9 cellular contexts compared by ENCODE assay signal in genomic region chr9:128523199-128523925, GRCh38. TPM values are rescaled to one million over a fixed set of nuclear protein-coding genes. Genes with fewer than 3 reads are reported as not detected.
DNase-seq lines count a peak whose midpoint lies in the region; ATAC-seq and TF ChIP-seq lines count a peak whose summit lies in the region.
"Had no signal": no experiment of that assay in that cellular context is flagged by ENCODE, and none has a peak within 500 bp of the region (broad histone marks: within the 10 kb centered on the region; RNA-seq: fewer than 3 reads in every experiment).

No MANE protein-coding gene starts in this region.

- no peak for ATAC-seq in GM21381 (IDR thresholded peaks at IDR 0.05; ENCODE audit: unreplicated experiment)
- ATAC-seq in GM18907 (IDR thresholded peaks at IDR 0.05; ENCODE audit: unreplicated experiment): no peak

- no peaks in the 10 kb centered on the region for H3K27me3 Mint-ChIP-seq in nephron progenitor cell (ENCODE audit: low read depth, poor library complexity)
- no peaks in the 10 kb centered on the region for H3K27me3 Mint-ChIP-seq in activated CD4-positive, alpha-beta T cell treated with anti-CD3 and anti-CD28 coated beads, Interleukin-2, amount 10 ng/mL, durations not matched to agents 24 days and 14 days

- H3K4me3 Mint-ChIP-seq in nephron progenitor cell: no peak overlapping the region
- H3K4me3 Mint-ChIP-seq in activated CD4-positive, alpha-beta T cell treated with anti-CD3 and anti-CD28 coated beads, Interleukin-2, amount 10 ng/mL, durations not matched to agents 24 days and 14 days: no peak overlapping the region

- peak; percentile 91 for DNase-seq in D341Med (ENCODE audit: low spot score)
- peak; percentile 20 for DNase-seq in NCI-H2029 treated with DMSO at 0.1 percent for 48 hours (lab: John Stamatoyannopoulos, UW)
- peak; percentile 40 to 73 for DNase-seq in dermis microvascular lymphatic vessel endothelial cell (ENCODE audit: low read depth in 2 of 2)
- peak; percentile 16 for DNase-seq in nephron progenitor cell
- no peak for DNase-seq in activated CD4-positive, alpha-beta T cell treated with anti-CD3 and anti-CD28 coated beads, Interleukin-2, amount 10 ng/mL, durations not matched to agents 24 days and 14 days
- DNase-seq in HPDE6-E6E7 (ENCODE audit: extremely low spot score): no peak
- DNase-seq: NCI-H446 treated with DMSO at 0.1 percent for 48 hours had no signal

- peak overlapping the region; percentile 92 for H3K27ac Mint-ChIP-seq in nephron progenitor cell
- no peak overlapping the region for H3K27ac Mint-ChIP-seq in activated CD4-positive, alpha-beta T cell treated with anti-CD3 and anti-CD28 coated beads, Interleukin-2, amount 10 ng/mL, durations not matched to agents 24 days and 14 days

- H3K9me3 Mint-ChIP-seq in nephron progenitor cell: peaks cover 9% of the 10 kb centered on the region
- no peaks in the 10 kb centered on the region for H3K9me3 Mint-ChIP-seq in activated CD4-positive, alpha-beta T cell treated with anti-CD3 and anti-CD28 coated beads, Interleukin-2, amount 10 ng/mL, durations not matched to agents 24 days and 14 days

- TF ChIP-seq CTCF in nephron progenitor cell (IDR thresholded peaks at IDR 0.05): no peak

- H3K4me1 Mint-ChIP-seq in nephron progenitor cell: peaks cover 20% of the 10 kb centered on the region
- peaks cover 4% of the 10 kb centered on the region for H3K4me1 Mint-ChIP-seq in activated CD4-positive, alpha-beta T cell treated with anti-CD3 and anti-CD28 coated beads, Interleukin-2, amount 10 ng/mL, durations not matched to agents 24 days and 14 days

- intact Hi-C loops in activated CD4-positive, alpha-beta T cell treated with anti-CD3 and anti-CD28 coated beads, Interleukin-2, amount 10 ng/mL, durations not matched to agents 24 days and 14 days (cut with micrococcal nuclease): no loop called here

- peaks cover 72% of the 10 kb centered on the region for H3K36me3 Mint-ChIP-seq in nephron progenitor cell (ENCODE audit: low read depth)
- H3K36me3 Mint-ChIP-seq in activated CD4-positive, alpha-beta T cell treated with anti-CD3 and anti-CD28 coated beads, Interleukin-2, amount 10 ng/mL, durations not matched to agents 24 days and 14 days (ENCODE audit: low read depth): peaks cover 58% of the 10 kb centered on the region

RNA-seq across cellular contexts. Expression of gene GLE1, which starts 18.8 kb away (rescaled TPM):
- total RNA-seq in dermis microvascular lymphatic vessel endothelial cell: 10.0 and 15.7 TPM in 2 replicates
- total RNA-seq in activated CD4-positive, alpha-beta T cell treated with anti-CD3 and anti-CD28 coated beads, Interleukin-2, amount 10 ng/mL, durations not matched to agents 24 days and 14 days: 53.3 and 54.1 TPM in 2 replicates

RNA-seq across cellular contexts. Expression of gene SPTAN1, which starts 29.0 kb away (rescaled TPM):
- 472 TPM in 2 replicates for total RNA-seq in dermis microvascular lymphatic vessel endothelial cell
- total RNA-seq in activated CD4-positive, alpha-beta T cell treated with anti-CD3 and anti-CD28 coated beads, Interleukin-2, amount 10 ng/mL, durations not matched to agents 24 days and 14 days: 240 and 249 TPM in 2 replicates

Comparison
In these comparisons a context has a peak if more than half of its experiments do, and no peak if none do; other contexts are left out.
1. DNase-seq: peak in D341Med (single experiment), NCI-H2029 treated with DMSO at 0.1 percent for 48 hours (single experiment), dermis microvascular lymphatic vessel endothelial cell (2 of 2) and nephron progenitor cell (single experiment); none in activated CD4-positive, alpha-beta T cell treated with anti-CD3 and anti-CD28 coated beads, Interleukin-2, amount 10 ng/mL, durations not matched to agents 24 days and 14 days (single experiment) and HPDE6-E6E7 (single experiment).